Comparison of ENCODE assay signal across 17 cellular contexts in genomic region chr2:231987088-231987788, GRCh38. TPM values are rescaled to one million over a fixed set of nuclear protein-coding genes. Genes with fewer than 3 reads are reported as not detected.
DNase-seq lines count a peak whose midpoint lies in the region; ATAC-seq and TF ChIP-seq lines count a peak whose summit lies in the region.
"Had no signal": no experiment of that assay in that cellular context is flagged by ENCODE, and none has a peak within 500 bp of the region (broad histone marks: within the 10 kb centered on the region; RNA-seq: fewer than 3 reads in every experiment).

No MANE protein-coding gene starts in this region.

- in situ Hi-C loops in Panc1 (cut with HindIII; ENCODE audit: low pct_unique_long_range_greater_than_20kb, low sequenced_read_pairs): no loop called here

- peaks cover 2% of the 10 kb centered on the region for H3K9me3 Mint-ChIP-seq in neural progenitor cell
- H3K9me3 Mint-ChIP-seq: activated T-cell treated with anti-CD3 and anti-CD28 coated beads, Interleukin-2, amount 50 U/mL, for 72 hours; stimulated activated effector memory CD8-positive, alpha-beta T cell treated with anti-CD3 and anti-CD28 coated beads, Interleukin-12 subunit alpha, Interleukin-12 subunit beta, amount 100 ng/mL, for 72 hours had no signal

- peaks cover 5% of the 10 kb centered on the region for H3K36me3 Mint-ChIP-seq in neural progenitor cell
- H3K36me3 Mint-ChIP-seq: stimulated activated effector memory CD8-positive, alpha-beta T cell treated with anti-CD3 and anti-CD28 coated beads, Interleukin-12 subunit alpha, Interleukin-12 subunit beta, amount 100 ng/mL, for 72 hours had no signal

- no peaks in the 10 kb centered on the region for H3K27me3 Mint-ChIP-seq in neural progenitor cell (ENCODE audit: insufficient read depth, low read depth)

- H4K20me1 ChIP-seq in neural progenitor cell (ENCODE audit: low read depth): no peaks in the 10 kb centered on the region

- H3K9ac ChIP-seq in neural progenitor cell: no peak overlapping the region
- H3K9ac ChIP-seq: parathyroid adenoma had no signal

- TF ChIP-seq CTCF in Panc1 (IDR thresholded peaks at IDR 0.05) (no peak), neural progenitor cell (IDR thresholded peaks at IDR 0.05) (no peak)

- BruUV-seq in Panc1 (replicated peaks; lab: Mats Ljungman, UMichigan): no TSS peak

- no peak overlapping the region for H3K4me2 ChIP-seq in neural progenitor cell

- H2AFZ ChIP-seq in neural progenitor cell (replicated peaks): no peak overlapping the region
- H2AFZ ChIP-seq: parathyroid adenoma had no signal

- peaks cover 18% of the 10 kb centered on the region for H3K79me2 ChIP-seq in neural progenitor cell (ENCODE audit: low read depth)

- ATAC-seq in Panc1: peak; percentile 24; the same call in 1 of the 2 replicates
- no peak for ATAC-seq in GM19035 (IDR thresholded peaks at IDR 0.05; ENCODE audit: unreplicated experiment)
- no peak for ATAC-seq in HG02610 (IDR thresholded peaks at IDR 0.05; ENCODE audit: unreplicated experiment)
- ATAC-seq: activated CD8-positive, alpha-beta T cell treated with anti-CD3 and anti-CD28 coated beads, Interleukin-2, amount 10 ng/mL, durations not matched to agents 7 days and 5 days; activated naive CD4-positive, alpha-beta T cell treated with anti-CD3 and anti-CD28 coated beads, Interleukin-2, amount 50 U/mL, for 72 hours; activated T-cell treated with anti-CD3 and anti-CD28 coated beads, Interleukin-2, amount 50 U/mL, for 72 hours; stimulated activated effector memory CD8-positive, alpha-beta T cell treated with anti-CD3 and anti-CD28 coated beads, Interleukin-12 subunit alpha, Interleukin-12 subunit beta, amount 100 ng/mL, for 72 hours had no signal

- CTCF ChIA-PET in Panc1 (lab: Charles Lee): interaction anchor here (0.6 to 0.8 kb wide), 2 partner anchors 87 to 113 kb away, joined by 3 to 4 read pairs; no protein-coding TSS in a partner anchor

- H3K27ac ChIP-seq in Panc1 (ENCODE audit: low read length) (no peak overlapping the region), neural progenitor cell (no peak overlapping the region)
- H3K27ac ChIP-seq: esophagus muscularis mucosa, parathyroid adenoma, spleen, WERI-Rb-1 had no signal

- DNase-seq in GM04503 (ENCODE audit: low read depth) (peak; percentile 27), Panc1 (ENCODE audit: low read depth, low spot score) (no peak), fibroblast of peridontal ligament (ENCODE audit: extremely low read depth) (peak; percentile 55), neural progenitor cell (ENCODE audit: low spot score) (no peak), HuH-7.5 (ENCODE audit: low spot score) (no peak)
- DNase-seq: activated CD8-positive, alpha-beta T cell treated with anti-CD3 and anti-CD28 coated beads, Interleukin-2, amount 10 ng/mL, durations not matched to agents 7 days and 5 days; activated T-cell treated with anti-CD3 and anti-CD28 coated beads, Interleukin-2, amount 50 U/mL, for 72 hours; NCI-H1105; NK-92 treated with Interleukin-12 subunit alpha and Interleukin-12 subunit beta, amount 100 ng/mL, for 24 hours; spleen; WERI-Rb-1 had no signal

- H3K4me1 ChIP-seq in Panc1 (ENCODE audit: control insufficient read depth, insufficient read depth, low read length) (peaks cover 8% of the 10 kb centered on the region; the same call in 1 of the 2 replicates), neural progenitor cell (no peaks in the 10 kb centered on the region)

- H3K9me3 ChIP-seq in Panc1 (ENCODE audit: control insufficient read depth, insufficient read depth, low read depth, low read length): no peaks in the 10 kb centered on the region
- no peaks in the 10 kb centered on the region for H3K9me3 ChIP-seq in neural progenitor cell (ENCODE audit: low read depth)
- H3K9me3 ChIP-seq: esophagus muscularis mucosa, spleen had no signal

- no peaks in the 10 kb centered on the region for H3F3A ChIP-seq in neural progenitor cell (ENCODE audit: low read depth)

- H3K27me3 ChIP-seq in Panc1 (ENCODE audit: control insufficient read depth, insufficient read depth, low read length) (no peaks in the 10 kb centered on the region), neural progenitor cell (no peaks in the 10 kb centered on the region)
- H3K27me3 ChIP-seq: esophagus muscularis mucosa, spleen had no signal

- H3K36me3 ChIP-seq in Panc1 (ENCODE audit: control insufficient read depth, insufficient read depth, low read length): no peaks in the 10 kb centered on the region
- H3K36me3 ChIP-seq in neural progenitor cell: no peaks in the 10 kb centered on the region
- H3K36me3 ChIP-seq: esophagus muscularis mucosa, WERI-Rb-1 had no signal

- POLR2A ChIA-PET in Panc1 (lab: Charles Lee): no interaction called here

- intact Hi-C loops in Panc1 (cut with micrococcal nuclease; ENCODE audit: unreplicated experiment): no loop called here

- H3K4me3 Mint-ChIP-seq in neural progenitor cell: no peak overlapping the region
- H3K4me3 Mint-ChIP-seq: activated CD8-positive, alpha-beta T cell treated with anti-CD3 and anti-CD28 coated beads, Interleukin-2, amount 10 ng/mL, durations not matched to agents 7 days and 5 days; activated T-cell treated with anti-CD3 and anti-CD28 coated beads, Interleukin-2, amount 50 U/mL, for 72 hours; stimulated activated effector memory CD8-positive, alpha-beta T cell treated with anti-CD3 and anti-CD28 coated beads, Interleukin-12 subunit alpha, Interleukin-12 subunit beta, amount 100 ng/mL, for 72 hours had no signal

- H3K4me1 Mint-ChIP-seq in neural progenitor cell: peaks cover 20% of the 10 kb centered on the region

- H3K4me3 ChIP-seq in Panc1 (ENCODE audit: low read depth in 2 of 2, low read length in 2 of 2) (no peak overlapping the region), neural progenitor cell (no peak overlapping the region)
- H3K4me3 ChIP-seq: esophagus muscularis mucosa, spleen had no signal

- peak overlapping the region; percentile 40 for H3K27ac Mint-ChIP-seq in neural progenitor cell
- H3K27ac Mint-ChIP-seq: activated CD8-positive, alpha-beta T cell treated with anti-CD3 and anti-CD28 coated beads, Interleukin-2, amount 10 ng/mL, durations not matched to agents 7 days and 5 days; activated naive CD4-positive, alpha-beta T cell treated with anti-CD3 and anti-CD28 coated beads, Interleukin-2, amount 50 U/mL, for 72 hours; stimulated activated effector memory CD8-positive, alpha-beta T cell treated with anti-CD3 and anti-CD28 coated beads, Interleukin-12 subunit alpha, Interleukin-12 subunit beta, amount 100 ng/mL, for 72 hours had no signal

RNA-seq across cellular contexts. Expression of gene DIS3L2, which starts 25.7 kb away (rescaled TPM):
- 28.1 TPM for total RNA-seq in Panc1 (2021; ENCODE audit: unreplicated experiment)
- polyA plus RNA-seq in Panc1 (2012; ENCODE audit: insufficient read length): 20.6 TPM
- total RNA-seq in neural progenitor cell (ENCODE audit: low replicate concordance): 23.2 and 35.3 TPM in 2 replicates

Comparison
In these comparisons a context has a peak if more than half of its experiments do, and no peak if none do; other contexts are left out.
1. DNase-seq: peak in GM04503 (single experiment) and fibroblast of peridontal ligament (single experiment); none in Panc1 (single experiment), neural progenitor cell (single experiment) and HuH-7.5 (single experiment).